In the genomic region with DNA sequence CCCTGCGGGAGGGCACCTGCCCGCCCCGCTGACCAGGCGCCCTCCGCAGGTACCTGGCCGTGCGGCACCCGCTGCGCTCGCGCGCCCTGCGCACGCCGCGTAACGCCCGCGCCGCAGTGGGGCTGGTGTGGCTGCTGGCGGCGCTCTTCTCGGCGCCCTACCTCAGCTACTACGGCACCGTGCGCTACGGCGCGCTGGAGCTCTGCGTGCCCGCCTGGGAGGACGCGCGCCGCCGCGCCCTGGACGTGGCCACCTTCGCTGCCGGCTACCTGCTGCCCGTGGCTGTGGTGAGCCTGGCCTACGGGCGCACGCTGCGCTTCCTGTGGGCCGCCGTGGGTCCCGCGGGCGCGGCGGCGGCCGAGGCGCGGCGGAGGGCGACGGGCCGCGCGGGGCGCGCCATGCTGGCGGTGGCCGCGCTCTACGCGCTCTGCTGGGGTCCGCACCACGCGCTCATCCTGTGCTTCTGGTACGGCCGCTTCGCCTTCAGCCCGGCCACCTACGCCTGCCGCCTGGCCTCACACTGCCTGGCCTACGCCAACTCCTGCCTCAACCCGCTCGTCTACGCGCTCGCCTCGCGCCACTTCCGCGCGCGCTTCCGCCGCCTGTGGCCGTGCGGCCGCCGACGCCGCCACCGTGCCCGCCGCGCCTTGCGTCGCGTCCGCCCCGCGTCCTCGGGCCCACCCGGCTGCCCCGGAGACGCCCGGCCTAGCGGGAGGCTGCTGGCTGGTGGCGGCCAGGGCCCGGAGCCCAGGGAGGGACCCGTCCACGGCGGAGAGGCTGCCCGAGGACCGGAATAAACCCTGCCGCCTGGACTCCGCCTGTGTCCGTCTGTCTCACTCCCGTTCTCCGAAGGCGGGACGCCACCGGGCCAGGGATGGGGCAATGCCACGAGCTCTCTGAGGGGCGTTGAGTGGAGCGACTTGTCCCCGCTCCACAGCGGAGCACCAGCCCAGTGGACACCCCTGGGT, we compare ENCODE assay signal across 11 cellular contexts. TPM values are rescaled to one million over a fixed set of nuclear protein-coding genes. Genes with fewer than 3 reads are reported as not detected.
A peak's percentile ranks its signal among the peaks of the same experiment; 100 is the strongest.
DNase-seq lines count a peak whose midpoint lies in the region; ATAC-seq and TF ChIP-seq lines count a peak whose summit lies in the region.
"Had no signal": no experiment of that assay in that cellular context is flagged by ENCODE, and none has a peak within 500 bp of the region (broad histone marks: within the 10 kb centered on the region; RNA-seq: fewer than 3 reads in every experiment).

No MANE protein-coding gene starts in this region.

- peaks cover 2% of the 10 kb centered on the region for H3K27me3 ChIP-seq in mammary epithelial cell (ENCODE audit: insufficient read depth, low read length)
- H3K27me3 ChIP-seq in lower lobe of right lung (ENCODE audit: low read depth) = peaks cover 44% of the 10 kb centered on the region
- no peaks in the 10 kb centered on the region for H3K27me3 ChIP-seq in vagina

- dilution Hi-C loops in mammary epithelial cell (cut with HindIII; ENCODE audit: low sequenced_read_pairs) = no loop called here

- no peak overlapping the region for H3K9ac ChIP-seq in mammary epithelial cell (ENCODE audit: insufficient read depth, low read length)

- no peaks in the 10 kb centered on the region for H3K79me2 ChIP-seq in mammary epithelial cell (ENCODE audit: insufficient read depth, low read length)

- H3K4me3 ChIP-seq in mammary epithelial cell (replicated peaks in 1 of 3; ENCODE audit: insufficient read depth in 1 of 3, low read depth in 2 of 3, low read length in 3 of 3) (peak overlapping the region in 1 of 3 experiments; percentile 18), lower lobe of right lung (peak overlapping the region; percentile 23), vagina (peak overlapping the region; percentile 21 to 44)

- in situ Hi-C loops in mammary epithelial cell (cut with MboI; ENCODE audit: low sequenced_read_pairs in 2 of 2) = no loop called here

- intact Hi-C loops in mammary epithelial cell (cut with micrococcal nuclease) = no loop called here
- intact Hi-C loops in lower lobe of right lung (cut with DNase I) = no loop called here
- intact Hi-C loops in vagina (cut with DNase I) = no loop called here

- peak; percentile 13 for DNase-seq in stimulated activated CD4-positive, alpha-beta T cell treated with anti-CD3 and anti-CD28 coated beads, Interleukin-4, amount 100 ng/mL, for 1 hour
- DNase-seq in stimulated activated CD4-positive, alpha-beta T cell treated with anti-CD3 and anti-CD28 coated beads, Interleukin-2, amount 100 ng/mL, for 48 hours = no peak
- DNase-seq in mammary epithelial cell (peak; percentile 25), lower lobe of right lung (no peak), vagina (ENCODE audit: extremely low spot score in 2 of 2) (no peak), omental fat pad (ENCODE audit: low spot score) (no peak), mesenteric fat pad (ENCODE audit: low spot score) (no peak)
- DNase-seq: activated CD4-positive, CD25-positive, alpha-beta regulatory T cell treated with anti-CD3 and anti-CD28 coated beads, Interleukin-2, amount 50 U/mL, for 72 hours had no signal

- H2AFZ ChIP-seq in mammary epithelial cell (ENCODE audit: low read depth, low read length) = peak overlapping the region; percentile 74

- H3K9me3 ChIP-seq in mammary epithelial cell (replicated peaks; ENCODE audit: insufficient read depth, low read length) = no peaks in the 10 kb centered on the region
- no peaks in the 10 kb centered on the region for H3K9me3 ChIP-seq in lower lobe of right lung
- no peaks in the 10 kb centered on the region for H3K9me3 ChIP-seq in vagina
- H3K9me3 ChIP-seq: left lung had no signal

- BruUV-seq in mammary epithelial cell (replicated peaks; lab: Mats Ljungman, UMichigan) = no TSS peak

- peak overlapping the region; percentile 82 for H3K4me2 ChIP-seq in mammary epithelial cell (ENCODE audit: insufficient read depth, low read depth, low read length)

- H3K27ac ChIP-seq in mammary epithelial cell (ENCODE audit: insufficient read depth, low read depth, low read length) = no peak overlapping the region
- no peak overlapping the region for H3K27ac ChIP-seq in lower lobe of right lung
- H3K27ac ChIP-seq in vagina = no peak overlapping the region
- H3K27ac ChIP-seq: left lung had no signal

- TF ChIP-seq CTCF in mammary epithelial cell (conservative IDR thresholded peaks at IDR 0.05 in 1 of 2, IDR thresholded peaks at IDR 0.05 in 1 of 2; ENCODE audit: extremely low read depth in 1 of 2, insufficient read depth in 1 of 2, low read depth in 1 of 2, low read length in 2 of 2) (no peak), lower lobe of right lung (IDR thresholded peaks at IDR 0.05) (no peak), vagina (IDR thresholded peaks at IDR 0.05) (no peak), omental fat pad (IDR thresholded peaks at IDR 0.05) (no peak)

- no peak for ATAC-seq in lower lobe of right lung
- ATAC-seq in omental fat pad (ENCODE audit: low FRiP score) = no peak
- no peak for ATAC-seq in GM18505 (IDR thresholded peaks at IDR 0.05; ENCODE audit: unreplicated experiment)
- ATAC-seq: left lung had no signal

- TF ChIP-seq POLR2A in vagina (IDR thresholded peaks at IDR 0.05) (no peak), GM18505 (IDR thresholded peaks at IDR 0.05; ENCODE audit: borderline replicate concordance, extremely low read depth, insufficient read depth, insufficient read length) (no peak)

- H3K4me1 ChIP-seq in mammary epithelial cell (ENCODE audit: insufficient read depth, low read length) = peaks cover 6% of the 10 kb centered on the region
- H3K4me1 ChIP-seq in lower lobe of right lung = no peaks in the 10 kb centered on the region
- H3K4me1 ChIP-seq in vagina = peaks cover 6% of the 10 kb centered on the region

- H3K36me3 ChIP-seq in mammary epithelial cell (ENCODE audit: insufficient read depth, low read length) (no peaks in the 10 kb centered on the region), lower lobe of right lung (peaks cover 11% of the 10 kb centered on the region), vagina (no peaks in the 10 kb centered on the region)

- H4K20me1 ChIP-seq in mammary epithelial cell (ENCODE audit: insufficient read depth, low read length) = no peaks in the 10 kb centered on the region

- 40% methylated on average over 27 of the region's 135 CpGs for WGBS in mammary epithelial cell (ENCODE audit: low coverage, missing lambda C conversion rate)

- CTCF ChIA-PET in mammary epithelial cell (lab: Charles Lee; ENCODE audit: low non-redundant PET) = no interaction called here

RNA-seq across cellular contexts. Expression of a gene that starts 1.8 kb away (rescaled TPM):
- total RNA-seq in mammary epithelial cell (not detected), lower lobe of right lung (not detected), vagina (not detected), omental fat pad (not detected), mesenteric fat pad (not detected)
- not detected for polyA plus RNA-seq in mammary epithelial cell
- polyA minus RNA-seq in mammary epithelial cell = not detected
- total RNA-seq: left lung, temporal lobe had no signal

RNA-seq across cellular contexts. Expression of a gene that starts 17.2 kb away (rescaled TPM):
- total RNA-seq in mammary epithelial cell = 10 to 100 TPM; 17.3 to 22.4 TPM
- polyA plus RNA-seq in mammary epithelial cell = 13.6 TPM
- 6.3 TPM for polyA minus RNA-seq in mammary epithelial cell
- 7.1 TPM for total RNA-seq in lower lobe of right lung
- 7.6 TPM for total RNA-seq in vagina
- total RNA-seq in omental fat pad = 10 to 100 TPM in 1 of 4 donors, 1 to 10 TPM in 3; 6.5 to 12.0 (median 8.9) TPM
- total RNA-seq in mesenteric fat pad = 4.3 TPM

RNA-seq across cellular contexts. Expression of a gene that starts 19.2 kb away (rescaled TPM):
- 10 to 100 TPM; 20.3 to 20.5 TPM for total RNA-seq in mammary epithelial cell
- polyA plus RNA-seq in mammary epithelial cell = 22.3 TPM
- polyA minus RNA-seq in mammary epithelial cell = 21.3 TPM
- 18.3 TPM for total RNA-seq in lower lobe of right lung
- 56.7 TPM for total RNA-seq in vagina
- total RNA-seq in omental fat pad = 10 to 100 TPM; 21.7 to 43.6 (median 28.6) TPM
- 15.6 TPM for total RNA-seq in mesenteric fat pad

RNA-seq across cellular contexts. Expression of a gene that starts 24.3 kb away (rescaled TPM):
- total RNA-seq in mammary epithelial cell (100 to 1,000 TPM; 350 to 368 TPM), lower lobe of right lung (385 TPM), vagina (338 TPM), omental fat pad (100 to 1,000 TPM; 303 to 410 (median 328) TPM), mesenteric fat pad (258 TPM)
- polyA plus RNA-seq in mammary epithelial cell = 693 TPM
- polyA minus RNA-seq in mammary epithelial cell = 476 TPM

Comparison
In these comparisons a context has a peak if more than half of its experiments do, and no peak if none do; other contexts are left out.
1. DNase-seq: peak in stimulated activated CD4-positive, alpha-beta T cell treated with anti-CD3 and anti-CD28 coated beads, Interleukin-4, amount 100 ng/mL, for 1 hour (single experiment) and mammary epithelial cell (single experiment); none in stimulated activated CD4-positive, alpha-beta T cell treated with anti-CD3 and anti-CD28 coated beads, Interleukin-2, amount 100 ng/mL, for 48 hours (0 of 2), lower lobe of right lung (single experiment), vagina (0 of 2), omental fat pad (single experiment) and mesenteric fat pad (single experiment).